In the genomic region with DNA sequence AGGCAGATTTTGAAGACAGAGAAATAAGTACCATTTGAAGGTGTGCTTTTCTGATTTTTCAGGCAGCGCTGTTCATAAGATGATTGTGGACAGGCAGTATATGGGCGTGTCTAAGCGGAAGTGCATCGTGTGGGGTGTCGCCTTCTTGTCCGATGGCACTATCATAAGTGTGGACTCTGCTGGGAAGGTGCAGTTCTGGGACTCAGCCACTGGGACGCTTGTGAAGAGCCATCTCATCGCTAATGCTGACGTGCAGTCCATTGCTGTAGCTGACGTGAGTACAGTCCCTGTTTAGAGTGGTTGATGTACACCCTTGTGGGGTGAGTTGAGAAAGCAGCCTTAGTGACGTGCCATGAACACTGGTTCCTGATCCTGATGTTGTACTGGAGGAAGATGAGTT, we compare ENCODE assay signal across 1 cellular context.
TF ChIP-seq lines count a peak whose summit lies in the region.

No MANE protein-coding gene starts in this region.

TF ChIP-seq in SK-N-SH, 30 proteins besides CTCF, POLR2A, EP300 and RAD21:
- TF ChIP-seq, protein P1, sequence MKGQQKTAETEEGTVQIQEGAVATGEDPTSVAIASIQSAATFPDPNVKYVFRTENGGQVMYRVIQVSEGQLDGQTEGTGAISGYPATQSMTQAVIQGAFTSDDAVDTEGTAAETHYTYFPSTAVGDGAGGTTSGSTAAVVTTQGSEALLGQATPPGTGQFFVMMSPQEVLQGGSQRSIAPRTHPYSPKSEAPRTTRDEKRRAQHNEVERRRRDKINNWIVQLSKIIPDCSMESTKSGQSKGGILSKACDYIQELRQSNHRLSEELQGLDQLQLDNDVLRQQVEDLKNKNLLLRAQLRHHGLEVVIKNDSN (IDR thresholded peaks at IDR 0.05; ENCODE audit: borderline replicate concordance, low read depth) = no peak
- no peak for TF ChIP-seq MEF2A (IDR thresholded peaks at IDR 0.05; ENCODE audit: borderline replicate concordance, low read depth)
- TF ChIP-seq FOXJ3 (CRISPR knock-in tag; IDR thresholded peaks at IDR 0.05) = no peak
- no peak for TF ChIP-seq TCF12 (IDR thresholded peaks at IDR 0.05)
- no peak for TF ChIP-seq POLR2AphosphoS5 (IDR thresholded peaks at IDR 0.05; ENCODE audit: low read depth, low read length)
- TF ChIP-seq JUND (IDR thresholded peaks at IDR 0.05) = no peak
- TF ChIP-seq, protein P2, sequence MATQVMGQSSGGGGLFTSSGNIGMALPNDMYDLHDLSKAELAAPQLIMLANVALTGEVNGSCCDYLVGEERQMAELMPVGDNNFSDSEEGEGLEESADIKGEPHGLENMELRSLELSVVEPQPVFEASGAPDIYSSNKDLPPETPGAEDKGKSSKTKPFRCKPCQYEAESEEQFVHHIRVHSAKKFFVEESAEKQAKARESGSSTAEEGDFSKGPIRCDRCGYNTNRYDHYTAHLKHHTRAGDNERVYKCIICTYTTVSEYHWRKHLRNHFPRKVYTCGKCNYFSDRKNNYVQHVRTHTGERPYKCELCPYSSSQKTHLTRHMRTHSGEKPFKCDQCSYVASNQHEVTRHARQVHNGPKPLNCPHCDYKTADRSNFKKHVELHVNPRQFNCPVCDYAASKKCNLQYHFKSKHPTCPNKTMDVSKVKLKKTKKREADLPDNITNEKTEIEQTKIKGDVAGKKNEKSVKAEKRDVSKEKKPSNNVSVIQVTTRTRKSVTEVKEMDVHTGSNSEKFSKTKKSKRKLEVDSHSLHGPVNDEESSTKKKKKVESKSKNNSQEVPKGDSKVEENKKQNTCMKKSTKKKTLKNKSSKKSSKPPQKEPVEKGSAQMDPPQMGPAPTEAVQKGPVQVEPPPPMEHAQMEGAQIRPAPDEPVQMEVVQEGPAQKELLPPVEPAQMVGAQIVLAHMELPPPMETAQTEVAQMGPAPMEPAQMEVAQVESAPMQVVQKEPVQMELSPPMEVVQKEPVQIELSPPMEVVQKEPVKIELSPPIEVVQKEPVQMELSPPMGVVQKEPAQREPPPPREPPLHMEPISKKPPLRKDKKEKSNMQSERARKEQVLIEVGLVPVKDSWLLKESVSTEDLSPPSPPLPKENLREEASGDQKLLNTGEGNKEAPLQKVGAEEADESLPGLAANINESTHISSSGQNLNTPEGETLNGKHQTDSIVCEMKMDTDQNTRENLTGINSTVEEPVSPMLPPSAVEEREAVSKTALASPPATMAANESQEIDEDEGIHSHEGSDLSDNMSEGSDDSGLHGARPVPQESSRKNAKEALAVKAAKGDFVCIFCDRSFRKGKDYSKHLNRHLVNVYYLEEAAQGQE (IDR thresholded peaks at IDR 0.05; ENCODE audit: low read depth, low read length) = no peak
- TF ChIP-seq NRF1 (IDR thresholded peaks at IDR 0.05; ENCODE audit: low read depth, low read length) = no peak
- no peak for TF ChIP-seq FOXM1 (IDR thresholded peaks at IDR 0.05; ENCODE audit: low read depth)
- TF ChIP-seq GATA2 (CRISPR knock-in tag; IDR thresholded peaks at IDR 0.05) = no peak
- TF ChIP-seq RCOR1 (IDR thresholded peaks at IDR 0.05; ENCODE audit: low read length) = no peak
- TF ChIP-seq, protein P3, sequence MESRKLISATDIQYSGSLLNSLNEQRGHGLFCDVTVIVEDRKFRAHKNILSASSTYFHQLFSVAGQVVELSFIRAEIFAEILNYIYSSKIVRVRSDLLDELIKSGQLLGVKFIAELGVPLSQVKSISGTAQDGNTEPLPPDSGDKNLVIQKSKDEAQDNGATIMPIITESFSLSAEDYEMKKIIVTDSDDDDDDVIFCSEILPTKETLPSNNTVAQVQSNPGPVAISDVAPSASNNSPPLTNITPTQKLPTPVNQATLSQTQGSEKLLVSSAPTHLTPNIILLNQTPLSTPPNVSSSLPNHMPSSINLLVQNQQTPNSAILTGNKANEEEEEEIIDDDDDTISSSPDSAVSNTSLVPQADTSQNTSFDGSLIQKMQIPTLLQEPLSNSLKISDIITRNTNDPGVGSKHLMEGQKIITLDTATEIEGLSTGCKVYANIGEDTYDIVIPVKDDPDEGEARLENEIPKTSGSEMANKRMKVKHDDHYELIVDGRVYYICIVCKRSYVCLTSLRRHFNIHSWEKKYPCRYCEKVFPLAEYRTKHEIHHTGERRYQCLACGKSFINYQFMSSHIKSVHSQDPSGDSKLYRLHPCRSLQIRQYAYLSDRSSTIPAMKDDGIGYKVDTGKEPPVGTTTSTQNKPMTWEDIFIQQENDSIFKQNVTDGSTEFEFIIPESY (IDR thresholded peaks at IDR 0.05; ENCODE audit: borderline replicate concordance, low read depth) = no peak
- no peak for TF ChIP-seq TAF1 (IDR thresholded peaks at IDR 0.05; ENCODE audit: borderline replicate concordance, low read depth, low read length)
- no peak for TF ChIP-seq MXI1 (IDR thresholded peaks at IDR 0.05; ENCODE audit: low read depth, low read length)
- TF ChIP-seq GABPA (IDR thresholded peaks at IDR 0.05; ENCODE audit: low read depth) = no peak
- no peak for TF ChIP-seq EZH2phosphoT487 (IDR thresholded peaks at IDR 0.05; ENCODE audit: borderline replicate concordance, low read depth)
- no peak for TF ChIP-seq SIN3A (IDR thresholded peaks at IDR 0.05; ENCODE audit: borderline replicate concordance, low read depth, low read length)
- TF ChIP-seq TEAD4 (IDR thresholded peaks at IDR 0.05; ENCODE audit: borderline replicate concordance, insufficient read depth) = no peak
- no peak for TF ChIP-seq NFIC (IDR thresholded peaks at IDR 0.05; ENCODE audit: borderline replicate concordance)
- TF ChIP-seq IRF3 (IDR thresholded peaks at IDR 0.05; ENCODE audit: low read depth, low read length) = no peak
